Comparison of ENCODE assay signal across 22 cellular contexts in the genomic region with DNA sequence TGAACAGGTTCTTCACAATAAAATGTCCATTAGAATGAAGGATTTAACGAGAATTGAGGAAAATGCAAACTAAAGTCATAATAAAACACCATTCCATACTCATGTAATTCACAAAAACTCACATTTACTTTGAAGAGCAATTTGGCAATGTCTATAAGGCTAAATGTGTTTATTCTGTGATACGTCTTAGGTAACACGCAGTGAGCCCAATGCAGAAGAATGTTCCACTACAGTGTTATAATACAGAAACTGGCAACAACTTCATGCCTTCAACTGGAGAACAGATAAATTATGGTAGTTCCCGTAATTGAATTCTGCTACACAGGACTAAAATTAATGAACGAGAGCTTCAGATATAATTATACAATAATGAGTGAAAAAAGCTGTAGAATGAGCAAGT. TPM values are rescaled to one million over a fixed set of nuclear protein-coding genes. Genes with fewer than 3 reads are reported as not detected.
DNase-seq lines count a peak whose midpoint lies in the region; ATAC-seq, FAIRE-seq and TF ChIP-seq lines count a peak whose summit lies in the region.
"Had no signal": no experiment of that assay in that cellular context is flagged by ENCODE, and none has a peak within 500 bp of the region (broad histone marks: within the 10 kb centered on the region; RNA-seq: fewer than 3 reads in every experiment).

No MANE protein-coding gene starts in this region.

- H3K27ac Mint-ChIP-seq in activated T-cell treated with anti-CD3 and anti-CD28 coated beads, Interleukin-2, amount 50 U/mL, for 24 hours, result peak overlapping the region; percentile 9
- H3K27ac Mint-ChIP-seq in CD4-positive, alpha-beta memory T cell, result peak overlapping the region in 2 of 7 donors; percentile 8 to 52

- WGBS in esophagus muscularis mucosa, result 53% methylated on average over 5 of the region's 5 CpGs
- WGBS in small intestine, 3 donors, result 89 to 93% (median 91%) methylated on average over 5 of the region's 5 CpGs

- no peaks in the 10 kb centered on the region for H3K9me3 ChIP-seq in esophagus muscularis mucosa
- H3K9me3 ChIP-seq in small intestine (ENCODE audit: control insufficient read depth, low read depth), result no peaks in the 10 kb centered on the region
- no peaks in the 10 kb centered on the region for H3K9me3 ChIP-seq in CD4-positive, alpha-beta memory T cell (ENCODE audit: control insufficient read depth in 1 of 2, low read length in 2 of 2)

- H3K36me3 Mint-ChIP-seq in activated T-cell treated with anti-CD3 and anti-CD28 coated beads, Interleukin-2, amount 50 U/mL, for 24 hours (ENCODE audit: low read depth), result peaks cover 89% of the 10 kb centered on the region
- peaks cover 38% of the 10 kb centered on the region for H3K36me3 Mint-ChIP-seq in activated T-cell treated with anti-CD3 and anti-CD28 coated beads, Interleukin-2, amount 50 U/mL, for 4 hours (ENCODE audit: insufficient read depth)
- H3K36me3 Mint-ChIP-seq in CD4-positive, alpha-beta memory T cell, result peaks cover 43 to 65% of the 10 kb centered on the region in 2 donors

- FAIRE-seq in GM12891 (lab: Jason Lieb, UNC) (peak; percentile 16), small intestine (lab: Jason Lieb, UNC) (peak; percentile 5)
- FAIRE-seq: GM19239 had no signal

- no peak for DNase-seq in activated T-cell treated with anti-CD3 and anti-CD28 coated beads, Interleukin-2, amount 50 U/mL, for 24 hours
- no peak for DNase-seq in activated T-cell treated with anti-CD3 and anti-CD28 coated beads, Interleukin-2, amount 50 U/mL, for 4 hours
- no peak for DNase-seq in GM12891 (ENCODE audit: insufficient read length, low spot score)
- no peak for DNase-seq in esophagus muscularis mucosa (ENCODE audit: extremely low spot score)
- DNase-seq in small intestine, result no peak
- DNase-seq in CD4-positive, alpha-beta memory T cell, result no peak
- no peak for DNase-seq in brain microvascular endothelial cell
- DNase-seq in kidney tubule cell (ENCODE audit: low spot score), result no peak
- DNase-seq: ACHN, DMS153, DND-41, GM23248, H7, IMR-90, MM.1S, NCI-H2029, NCI-H446, NCI-H524 treated with DMSO at 0.1 percent for 48 hours, NCI-H774 had no signal

- CTCF ChIA-PET in CD4-positive, alpha-beta memory T cell (lab: Charles Lee; ENCODE audit: partially characterized antibody), result no interaction called here

- H3K4me1 Mint-ChIP-seq in activated T-cell treated with anti-CD3 and anti-CD28 coated beads, Interleukin-2, amount 50 U/mL, for 24 hours (ENCODE audit: low read depth), result peaks cover 6% of the 10 kb centered on the region
- peaks cover 2% of the 10 kb centered on the region for H3K4me1 Mint-ChIP-seq in activated T-cell treated with anti-CD3 and anti-CD28 coated beads, Interleukin-2, amount 50 U/mL, for 4 hours (ENCODE audit: low read depth)
- no peaks in the 10 kb centered on the region for H3K4me1 Mint-ChIP-seq in CD4-positive, alpha-beta memory T cell

- POLR2A ChIA-PET in CD4-positive, alpha-beta memory T cell (lab: Charles Lee; ENCODE audit: partially characterized antibody), result no interaction called here

- H3K27ac ChIP-seq in esophagus muscularis mucosa (replicated peaks in 1 of 4) (peak overlapping the region; percentile 58 to 75 (median 60)), small intestine (ENCODE audit: low read depth in 1 of 2, low read length in 1 of 2) (no peak overlapping the region), brain microvascular endothelial cell (no peak overlapping the region)
- H3K27ac ChIP-seq in CD4-positive, alpha-beta memory T cell (ENCODE audit: low read depth, low read length), result no peak overlapping the region
- H3K27ac ChIP-seq: 22Rv1, GM23248, KMS-11 had no signal

- H3K9me3 Mint-ChIP-seq in activated T-cell treated with anti-CD3 and anti-CD28 coated beads, Interleukin-2, amount 50 U/mL, for 24 hours, result no peaks in the 10 kb centered on the region
- H3K9me3 Mint-ChIP-seq in activated T-cell treated with anti-CD3 and anti-CD28 coated beads, Interleukin-2, amount 50 U/mL, for 4 hours, result no peaks in the 10 kb centered on the region
- no peaks in the 10 kb centered on the region for H3K9me3 Mint-ChIP-seq in CD4-positive, alpha-beta memory T cell

- no peak for TF ChIP-seq EP300 in esophagus muscularis mucosa (IDR thresholded peaks at IDR 0.05)

- intact Hi-C loops in esophagus muscularis mucosa (cut with DNase I), result no loop called here
- intact Hi-C loops in CD4-positive, alpha-beta memory T cell (cut with micrococcal nuclease), result no loop called here

- ATAC-seq in activated T-cell treated with anti-CD3 and anti-CD28 coated beads, Interleukin-2, amount 50 U/mL, for 4 hours, result no peak

- no peak overlapping the region for H3K4me3 Mint-ChIP-seq in activated T-cell treated with anti-CD3 and anti-CD28 coated beads, Interleukin-2, amount 50 U/mL, for 24 hours
- no peak overlapping the region for H3K4me3 Mint-ChIP-seq in activated T-cell treated with anti-CD3 and anti-CD28 coated beads, Interleukin-2, amount 50 U/mL, for 4 hours
- H3K4me3 Mint-ChIP-seq in CD4-positive, alpha-beta memory T cell, result no peak overlapping the region

- H3K27me3 ChIP-seq in esophagus muscularis mucosa (no peaks in the 10 kb centered on the region), small intestine (ENCODE audit: control insufficient read depth in 2 of 2, insufficient read depth in 2 of 2, low read length in 2 of 2) (no peaks in the 10 kb centered on the region), brain microvascular endothelial cell (replicated peaks) (no peaks in the 10 kb centered on the region)
- no peaks in the 10 kb centered on the region for H3K27me3 ChIP-seq in CD4-positive, alpha-beta memory T cell (ENCODE audit: insufficient read depth, low read length)

- TF ChIP-seq POLR2A in GM12891 (IDR thresholded peaks at IDR 0.05; ENCODE audit: low read depth, low read length) (no peak), esophagus muscularis mucosa (IDR thresholded peaks at IDR 0.05; ENCODE audit: low read depth) (no peak)

- H3K4me1 ChIP-seq in esophagus muscularis mucosa (peaks cover 0 to 21% (median 12%) of the 10 kb centered on the region in 4 donors), small intestine (ENCODE audit: control insufficient read depth in 2 of 2, insufficient read depth in 1 of 2, low read depth in 1 of 2, low read length in 1 of 2) (no peaks in the 10 kb centered on the region)
- H3K4me1 ChIP-seq in CD4-positive, alpha-beta memory T cell (ENCODE audit: insufficient read depth, low read length), result no peaks in the 10 kb centered on the region

- no peaks in the 10 kb centered on the region for H3K27me3 Mint-ChIP-seq in activated T-cell treated with anti-CD3 and anti-CD28 coated beads, Interleukin-2, amount 50 U/mL, for 24 hours
- no peaks in the 10 kb centered on the region for H3K27me3 Mint-ChIP-seq in activated T-cell treated with anti-CD3 and anti-CD28 coated beads, Interleukin-2, amount 50 U/mL, for 4 hours (ENCODE audit: low read depth)
- H3K27me3 Mint-ChIP-seq in CD4-positive, alpha-beta memory T cell, result no peaks in the 10 kb centered on the region

- H3K4me3 ChIP-seq in esophagus muscularis mucosa, result no peak overlapping the region
- no peak overlapping the region for H3K4me3 ChIP-seq in small intestine (ENCODE audit: low read depth in 1 of 2, low read length in 2 of 2)
- no peak overlapping the region for H3K4me3 ChIP-seq in CD4-positive, alpha-beta memory T cell (ENCODE audit: low read length in 2 of 2)
- no peak overlapping the region for H3K4me3 ChIP-seq in brain microvascular endothelial cell (ENCODE audit: low read depth, low read length)
- H3K4me3 ChIP-seq: GM23248 had no signal

- H3K36me3 ChIP-seq in esophagus muscularis mucosa (peaks cover 55 to 83% (median 63%) of the 10 kb centered on the region in 4 donors), small intestine (ENCODE audit: control insufficient read depth in 2 of 2, insufficient read depth in 2 of 2, low read length in 2 of 2) (peaks cover 0 to 12% of the 10 kb centered on the region in 2 donors), brain microvascular endothelial cell (replicated peaks) (peaks cover 44% of the 10 kb centered on the region)
- peaks cover 33% of the 10 kb centered on the region for H3K36me3 ChIP-seq in CD4-positive, alpha-beta memory T cell (ENCODE audit: insufficient read depth, low read length)

- TF ChIP-seq CTCF in esophagus muscularis mucosa (IDR thresholded peaks at IDR 0.05), result no peak
- no peak for TF ChIP-seq CTCF in brain microvascular endothelial cell (IDR thresholded peaks at IDR 0.05; ENCODE audit: low read depth, low read length, missing control alignments)

- in situ Hi-C loops in brain microvascular endothelial cell (cut with HindIII; ENCODE audit: low pct_ligation_motif_present, low sequenced_read_pairs), result no loop called here

TF ChIP-seq in GM12891, 5 proteins besides CTCF, POLR2A, EP300 and RAD21:
- no peak for TF ChIP-seq POU2F2 (IDR thresholded peaks at IDR 0.05; ENCODE audit: low read depth, low read length)
- no peak for TF ChIP-seq PAX5 (IDR thresholded peaks at IDR 0.05; ENCODE audit: insufficient read depth, low read length, severe bottlenecking)
- no peak for TF ChIP-seq TAF1 (IDR thresholded peaks at IDR 0.05; ENCODE audit: low read depth, low read length)
- no peak for TF ChIP-seq SPI1 (IDR thresholded peaks at IDR 0.05; ENCODE audit: low read depth, low read length)
- TF ChIP-seq POLR2AphosphoS5 (IDR thresholded peaks at IDR 0.05; ENCODE audit: low read depth, low read length), result no peak

RNA-seq across cellular contexts. Expression of a gene that starts 17.4 kb away (rescaled TPM):
- total RNA-seq in activated T-cell treated with anti-CD3 and anti-CD28 coated beads, Interleukin-2, amount 50 U/mL, for 4 hours, result 10 to 100 TPM; 86.2 to 93.1 (median 91.9) TPM
- 85.2 TPM for polyA plus RNA-seq in GM12891 (2012; ENCODE audit: low read depth, missing spikeins)
- total RNA-seq in esophagus muscularis mucosa, result 100 to 1,000 TPM; 254 to 466 (median 421) TPM
- polyA plus RNA-seq in small intestine, result 100 to 1,000 TPM; 135 to 225 (median 169) TPM
- total RNA-seq in CD4-positive, alpha-beta memory T cell, result 10 to 100 TPM; 75.6 to 80.5 TPM
- 100 to 1,000 TPM; 142 to 171 TPM for polyA plus RNA-seq in CD4-positive, alpha-beta memory T cell

Comparison
In these comparisons a context has a peak if more than half of its experiments do, and no peak if none do; other contexts are left out.
1. H3K27ac ChIP-seq: peak in esophagus muscularis mucosa (4 of 4); none in small intestine (0 of 2), CD4-positive, alpha-beta memory T cell (single experiment) and brain microvascular endothelial cell (single experiment).